In the genomic region with DNA sequence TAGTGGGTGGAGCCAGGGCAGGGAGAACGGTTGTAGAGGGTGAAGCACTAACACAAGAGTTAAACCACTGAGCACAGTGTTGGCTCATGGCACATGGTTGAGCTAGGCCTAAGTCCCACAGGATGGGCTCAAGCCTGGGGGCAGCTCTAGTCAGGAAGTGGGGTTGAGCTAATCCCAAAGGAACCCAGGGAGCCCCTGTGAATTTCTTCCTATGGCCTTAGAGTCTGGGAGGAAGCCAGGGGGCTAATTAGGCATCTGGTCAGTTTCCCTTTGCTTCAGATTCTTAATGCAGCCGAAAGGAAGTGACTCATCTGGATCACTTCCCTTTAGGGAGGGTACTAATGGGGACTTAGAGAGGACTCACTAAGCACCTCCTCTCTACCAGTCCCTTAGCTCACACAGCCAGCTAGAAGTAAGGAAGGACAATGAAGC, we compare ENCODE assay signal across 9 cellular contexts. TPM values are rescaled to one million over a fixed set of nuclear protein-coding genes. Genes with fewer than 3 reads are reported as not detected.
A peak's percentile ranks its signal among the peaks of the same experiment; 100 is the strongest.
DNase-seq lines count a peak whose midpoint lies in the region; ATAC-seq, FAIRE-seq and TF ChIP-seq lines count a peak whose summit lies in the region.
"Had no signal": no experiment of that assay in that cellular context is flagged by ENCODE, and none has a peak within 500 bp of the region (broad histone marks: within the 10 kb centered on the region; RNA-seq: fewer than 3 reads in every experiment).

No MANE protein-coding gene starts in this region.

- no peaks in the 10 kb centered on the region for H3K36me3 Mint-ChIP-seq in activated T-helper 17 cell treated with anti-CD3 and anti-CD28 coated beads, Interleukin-2, amount 50 U/mL, for 72 hours (ENCODE audit: low read depth)

- peak overlapping the region; percentile 5 for H3K4me3 Mint-ChIP-seq in activated T-helper 17 cell treated with anti-CD3 and anti-CD28 coated beads, Interleukin-2, amount 50 U/mL, for 72 hours
- H3K4me3 Mint-ChIP-seq: activated T-cell treated with anti-CD3 and anti-CD28 coated beads, Interleukin-2, amount 50 U/mL, for 72 hours had no signal

- TF ChIP-seq POLR2A in GM12891 (IDR thresholded peaks at IDR 0.05; ENCODE audit: low read depth, low read length) = no peak

- FAIRE-seq in GM12891 (lab: Jason Lieb, UNC) = peak; percentile 78
- no peak for FAIRE-seq in urothelium cell line (lab: Jason Lieb, UNC)

- no peaks in the 10 kb centered on the region for H3K9me3 Mint-ChIP-seq in activated T-helper 17 cell treated with anti-CD3 and anti-CD28 coated beads, Interleukin-2, amount 50 U/mL, for 72 hours
- H3K9me3 Mint-ChIP-seq: activated T-cell treated with anti-CD3 and anti-CD28 coated beads, Interleukin-2, amount 50 U/mL, for 72 hours had no signal

- ATAC-seq in GM21529 (IDR thresholded peaks at IDR 0.05; ENCODE audit: unreplicated experiment) = peak; percentile 94
- ATAC-seq in activated T-helper 17 cell treated with anti-CD3 and anti-CD28 coated beads, Interleukin-2, amount 50 U/mL, for 72 hours (replicated peaks) = peak; percentile 69

- DNase-seq in GM12891 (ENCODE audit: insufficient read length, low spot score) (peak; percentile 59), HS-5 (ENCODE audit: low read depth) (peak; percentile 93), islet precursor cell (peak; percentile 87), urothelium cell line (ENCODE audit: low spot score) (peak; percentile 77), ureter (ENCODE audit: low spot score) (no peak)
- no peak for DNase-seq in activated T-cell treated with anti-CD3 and anti-CD28 coated beads, Interleukin-2, amount 50 U/mL, for 1 hour
- DNase-seq: activated T-cell treated with anti-CD3 and anti-CD28 coated beads, Interleukin-2, amount 50 U/mL, for 72 hours had no signal

- peaks cover 6% of the 10 kb centered on the region for H3K4me1 Mint-ChIP-seq in activated T-helper 17 cell treated with anti-CD3 and anti-CD28 coated beads, Interleukin-2, amount 50 U/mL, for 72 hours

- H3K27me3 Mint-ChIP-seq in activated T-helper 17 cell treated with anti-CD3 and anti-CD28 coated beads, Interleukin-2, amount 50 U/mL, for 72 hours = no peaks in the 10 kb centered on the region

- peak overlapping the region; percentile 70 for H3K27ac Mint-ChIP-seq in activated T-helper 17 cell treated with anti-CD3 and anti-CD28 coated beads, Interleukin-2, amount 50 U/mL, for 72 hours
- H3K27ac Mint-ChIP-seq: activated T-cell treated with anti-CD3 and anti-CD28 coated beads, Interleukin-2, amount 50 U/mL, for 72 hours had no signal

TF ChIP-seq in GM12891, 5 proteins besides CTCF, POLR2A, EP300 and RAD21:
- TF ChIP-seq POU2F2 (IDR thresholded peaks at IDR 0.05; ENCODE audit: low read depth, low read length) = no peak
- no peak for TF ChIP-seq TAF1 (IDR thresholded peaks at IDR 0.05; ENCODE audit: low read depth, low read length)
- no peak for TF ChIP-seq POLR2AphosphoS5 (IDR thresholded peaks at IDR 0.05; ENCODE audit: low read depth, low read length)
- no peak for TF ChIP-seq PAX5 (IDR thresholded peaks at IDR 0.05; ENCODE audit: insufficient read depth, low read length, severe bottlenecking)
- peak; percentile 95 for TF ChIP-seq SPI1 (IDR thresholded peaks at IDR 0.05; ENCODE audit: low read depth, low read length)

RNA-seq across cellular contexts. Expression of a gene that starts 10.1 kb away (rescaled TPM):
- polyA plus RNA-seq in GM12891 (2012; ENCODE audit: low read depth, missing spikeins) = 0.49 TPM
- total RNA-seq in activated T-helper 17 cell treated with anti-CD3 and anti-CD28 coated beads, Interleukin-2, amount 50 U/mL, for 72 hours = 1 to 10 TPM in 1 of 2 donors, under 1 TPM in 1; 0.78 to 3.6 TPM
- 1.6 TPM for total RNA-seq in ureter

RNA-seq across cellular contexts. Expression of a gene that starts 27.4 kb away (rescaled TPM):
- polyA plus RNA-seq in GM12891 (2012; ENCODE audit: low read depth, missing spikeins) = not detected
- under 1 TPM in 1 of 2 donors, not detected in 1; 0.26 TPM for total RNA-seq in activated T-helper 17 cell treated with anti-CD3 and anti-CD28 coated beads, Interleukin-2, amount 50 U/mL, for 72 hours
- total RNA-seq in ureter = not detected
- total RNA-seq: activated T-cell treated with anti-CD3 and anti-CD28 coated beads, Interleukin-2, amount 50 U/mL, for 72 hours had no signal

RNA-seq across cellular contexts. Expression of a gene that starts 35.5 kb away (rescaled TPM):
- polyA plus RNA-seq in GM12891 (2012; ENCODE audit: low read depth, missing spikeins) = 378 TPM
- total RNA-seq in activated T-helper 17 cell treated with anti-CD3 and anti-CD28 coated beads, Interleukin-2, amount 50 U/mL, for 72 hours = 100 to 1,000 TPM; 457 to 593 TPM
- 322 TPM for total RNA-seq in ureter

RNA-seq across cellular contexts. Expression of a gene that starts 55.6 kb away (rescaled TPM):
- polyA plus RNA-seq in GM12891 (2012; ENCODE audit: low read depth, missing spikeins) = 0.05 TPM
- not detected for total RNA-seq in activated T-helper 17 cell treated with anti-CD3 and anti-CD28 coated beads, Interleukin-2, amount 50 U/mL, for 72 hours
- 13.8 TPM for total RNA-seq in ureter

Comparison
In these comparisons a context has a peak if more than half of its experiments do, and no peak if none do; other contexts are left out.
1. DNase-seq: peak in GM12891 (single experiment), HS-5 (single experiment), islet precursor cell (single experiment) and urothelium cell line (single experiment); none in activated T-cell treated with anti-CD3 and anti-CD28 coated beads, Interleukin-2, amount 50 U/mL, for 1 hour (single experiment) and ureter (single experiment).